7 cellular contexts compared by ENCODE assay signal in the genomic region with DNA sequence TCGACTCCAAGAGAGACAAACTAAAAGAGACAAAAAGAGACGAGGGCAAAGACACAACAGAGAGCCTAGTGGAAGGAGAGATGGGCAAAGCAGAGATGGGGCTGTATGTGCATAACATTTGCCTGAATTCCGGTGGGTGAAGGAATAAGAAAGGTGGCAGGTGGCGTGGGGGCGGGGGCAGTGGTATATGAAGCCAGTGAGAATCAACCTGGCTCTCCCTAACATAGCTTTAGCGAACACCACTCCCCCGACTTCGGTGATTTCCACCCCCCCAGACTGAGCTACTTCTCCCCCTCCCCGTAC. TPM values are rescaled to one million over a fixed set of nuclear protein-coding genes. Genes with fewer than 3 reads are reported as not detected.
A peak's percentile ranks its signal among the peaks of the same experiment; 100 is the strongest.
DNase-seq lines count a peak whose midpoint lies in the region; ATAC-seq, FAIRE-seq and TF ChIP-seq lines count a peak whose summit lies in the region.

No MANE protein-coding gene starts in this region.

- peak overlapping the region; percentile 79 to 82 for H3K4me3 ChIP-seq in gastroesophageal sphincter
- peak overlapping the region; percentile 52 to 58 for H3K4me3 ChIP-seq in small intestine (ENCODE audit: low read depth in 1 of 2, low read length in 2 of 2)

- peaks cover 15 to 23% of the 10 kb centered on the region in 2 donors for H3K27me3 Mint-ChIP-seq in T-cell

- no peaks in the 10 kb centered on the region for H3K9me3 Mint-ChIP-seq in T-cell

- H3K27me3 ChIP-seq in gastroesophageal sphincter (no peaks in the 10 kb centered on the region), small intestine (ENCODE audit: control insufficient read depth in 2 of 2, insufficient read depth in 2 of 2, low read length in 2 of 2) (no peaks in the 10 kb centered on the region)

- DNase-seq in T-cell (peak in 2 of 34 experiments; percentile 25 to 47), small intestine (no peak), NCI-H146 treated with DMSO at 0.1 percent for 48 hours (lab: John Stamatoyannopoulos, UW; ENCODE audit: unreplicated experiment) (no peak), activated gamma-delta T cell treated with Interleukin-2 at 50 U/mL for 16 hours (no peak)
- no peak for DNase-seq in activated CD8-positive, alpha-beta memory T cell treated with anti-CD3 and anti-CD28 coated beads, Interleukin-2, amount 50 U/mL, for 4 hours

- H3K27ac ChIP-seq in gastroesophageal sphincter (peak overlapping the region; percentile 91 to 97 (median 92)), small intestine (ENCODE audit: low read depth in 1 of 2, low read length in 1 of 2) (peak overlapping the region in 1 of 2 donors; percentile 76)

- no peak for TF ChIP-seq CTCF in gastroesophageal sphincter (IDR thresholded peaks at IDR 0.05)

- 0 to 19% methylated on average over 4 to 5 of the region's 9 CpGs for WGBS in gastroesophageal sphincter (ENCODE audit: low coverage in 1 of 2), 2 donors
- WGBS in small intestine, 3 donors: 9 to 24% (median 18%) methylated on average over 9 of the region's 9 CpGs

- no peak for TF ChIP-seq POLR2A in gastroesophageal sphincter (IDR thresholded peaks at IDR 0.05)

- no peak for TF ChIP-seq EP300 in gastroesophageal sphincter (IDR thresholded peaks at IDR 0.05)

- CTCF ChIA-PET in T-cell (lab: Charles Lee): interaction anchor here in 1 of 2 donors (1.0 to 1.8 kb wide), 4 partner anchors 17 to 230 kb away, joined by 4 to 5 read pairs (median 4); no protein-coding TSS in a partner anchor

- FAIRE-seq in small intestine (lab: Jason Lieb, UNC): no peak

- no peaks in the 10 kb centered on the region for H3K36me3 Mint-ChIP-seq in T-cell

- H3K4me3 Mint-ChIP-seq in T-cell: peak overlapping the region; percentile 69 to 93 (median 78)

- peak overlapping the region in 1 of 2 donors; percentile 19 for H3K27ac Mint-ChIP-seq in T-cell

- H3K36me3 ChIP-seq in gastroesophageal sphincter (peaks cover 0 to 3% of the 10 kb centered on the region in 2 donors), small intestine (ENCODE audit: control insufficient read depth in 2 of 2, insufficient read depth in 2 of 2, low read length in 2 of 2) (no peaks in the 10 kb centered on the region)

- POLR2A ChIA-PET in T-cell (lab: Charles Lee): interaction anchor here (0.9 to 1.2 kb wide), 3 partner anchors 13 to 17 kb away, joined by 3 to 6 read pairs (median 4); partner anchors contain the start of gene DDX20 (in 1 of the 2)

- H3K4me1 ChIP-seq in gastroesophageal sphincter (peaks cover 0 to 74% (median 38%) of the 10 kb centered on the region in 3 donors), small intestine (ENCODE audit: control insufficient read depth in 2 of 2, insufficient read depth in 1 of 2, low read depth in 1 of 2, low read length in 1 of 2) (peaks cover 0 to 4% of the 10 kb centered on the region in 2 donors)

- H3K9me3 ChIP-seq in gastroesophageal sphincter (no peaks in the 10 kb centered on the region), small intestine (ENCODE audit: control insufficient read depth, low read depth) (no peaks in the 10 kb centered on the region)

- peaks cover 18 to 32% (median 22%) of the 10 kb centered on the region in 3 donors for H3K4me1 Mint-ChIP-seq in T-cell

- ATAC-seq in GM21723 (IDR thresholded peaks at IDR 0.05; ENCODE audit: unreplicated experiment) (peak; percentile 2), T-cell (replicated peaks in 1 of 4) (peak in 1 of 4 experiments; percentile 61), gastroesophageal sphincter (no peak)

RNA-seq across cellular contexts. Expression of gene INKA2, which starts 1.1 kb away (rescaled TPM):
- 1 to 10 TPM in 3 of 5 donors, not detected in 2; 1.2 to 2.7 (median 1.2) TPM for total RNA-seq in T-cell
- total RNA-seq in gastroesophageal sphincter: 10 to 100 TPM in 1 of 4 donors, 1 to 10 TPM in 3; 7.2 to 12.8 (median 8.8) TPM
- 1 to 10 TPM in 1 of 3 donors, under 1 TPM in 2; 0.22 to 2.2 (median 0.27) TPM for polyA plus RNA-seq in small intestine

RNA-seq across cellular contexts. Expression of gene DDX20, which starts 17.6 kb away (rescaled TPM):
- total RNA-seq in T-cell (10 to 100 TPM; 16.7 to 19.8 (median 17.5) TPM), gastroesophageal sphincter (10 to 100 TPM; 11.6 to 24.4 (median 14.8) TPM)
- polyA plus RNA-seq in small intestine: 1 to 10 TPM; 3.0 to 6.1 (median 3.6) TPM
